ENCODE assay signal across 17 cellular contexts in the genomic region with DNA sequence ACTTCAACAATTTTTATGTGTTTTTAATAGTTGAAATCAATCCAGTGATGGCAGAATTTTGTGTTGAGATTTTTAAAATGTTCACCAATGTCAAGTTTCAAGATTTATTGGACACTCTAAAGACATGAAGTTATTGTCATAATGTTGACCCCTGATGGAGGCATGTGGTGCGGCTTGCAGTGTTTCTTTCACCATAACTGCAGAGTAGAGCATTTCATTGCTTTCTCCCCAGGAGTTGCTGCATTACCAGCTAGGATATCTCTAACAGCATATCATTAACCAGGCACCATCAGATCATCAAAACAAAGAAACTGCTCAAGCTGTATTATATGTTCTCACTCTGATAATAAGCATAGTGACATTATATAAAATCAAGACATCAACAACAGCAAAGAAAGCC.
DNase-seq lines count a peak whose midpoint lies in the region; ATAC-seq and TF ChIP-seq lines count a peak whose summit lies in the region.
"Had no signal": no experiment of that assay in that cellular context is flagged by ENCODE, and none has a peak within 500 bp of the region (broad histone marks: within the 10 kb centered on the region; RNA-seq: fewer than 3 reads in every experiment).

No MANE protein-coding gene starts in this region.

- H3K9me3 ChIP-seq in HEK293 (ENCODE audit: control insufficient read depth, insufficient read depth, low read depth, low read length) (no peaks in the 10 kb centered on the region), esophagus muscularis mucosa (no peaks in the 10 kb centered on the region), heart left ventricle (no peaks in the 10 kb centered on the region)
- H3K9me3 ChIP-seq: BLaER1 treated with 17β-estradiol and CSF1 and Interleukin-3, amounts not matched to agents 10 nM and 100 nM had no signal

- no peaks in the 10 kb centered on the region for H3K4me1 ChIP-seq in HEK293 (ENCODE audit: control insufficient read depth, insufficient read depth, low read length)
- no peaks in the 10 kb centered on the region for H3K4me1 ChIP-seq in esophagus muscularis mucosa
- no peaks in the 10 kb centered on the region for H3K4me1 ChIP-seq in heart left ventricle
- H3K4me1 ChIP-seq: BLaER1 treated with 17β-estradiol and CSF1 and Interleukin-3, amounts not matched to agents 10 nM and 100 nM had no signal

- H3K36me3 ChIP-seq in HEK293 (ENCODE audit: control insufficient read depth in 2 of 2, insufficient read depth in 1 of 2, low read length in 2 of 2) = no peaks in the 10 kb centered on the region
- no peaks in the 10 kb centered on the region for H3K36me3 ChIP-seq in esophagus muscularis mucosa
- no peaks in the 10 kb centered on the region for H3K36me3 ChIP-seq in heart left ventricle
- H3K36me3 ChIP-seq: BLaER1 treated with 17β-estradiol and CSF1 and Interleukin-3, amounts not matched to agents 10 nM and 100 nM had no signal

- WGBS in esophagus muscularis mucosa = 93% methylated on average over 1 of the region's 1 CpG
- WGBS in heart left ventricle, 4 donors = 60 to 97% (median 94%) methylated on average over 1 of the region's 1 CpG

- ATAC-seq in HG03039 (IDR thresholded peaks at IDR 0.05; ENCODE audit: unreplicated experiment) (no peak), heart left ventricle (no peak)
- ATAC-seq: CD8-positive, alpha-beta T cell; GM12878; HepG2 had no signal

- H3K27ac ChIP-seq in HEK293 (ENCODE audit: extremely low read depth, low read depth, low read length) (no peak overlapping the region), esophagus muscularis mucosa (replicated peaks in 1 of 4) (no peak overlapping the region), heart left ventricle (no peak overlapping the region)
- H3K27ac ChIP-seq: BLaER1 treated with 17β-estradiol and CSF1 and Interleukin-3, amounts not matched to agents 10 nM and 100 nM had no signal

- intact Hi-C loops in esophagus muscularis mucosa (cut with DNase I) (no loop called here), heart left ventricle (cut with DNase I) (no loop called here)

- H3K4me3 ChIP-seq in HEK293 (ENCODE audit: low read depth, low read length) (no peak overlapping the region), esophagus muscularis mucosa (no peak overlapping the region), heart left ventricle (no peak overlapping the region)
- H3K4me3 ChIP-seq: BLaER1 treated with 17β-estradiol and CSF1 and Interleukin-3, amounts not matched to agents 10 nM and 100 nM; GM12878 had no signal

- TF ChIP-seq CTCF in HEK293 (tag by site-specific recombination; IDR thresholded peaks at IDR 0.05) (no peak), esophagus muscularis mucosa (IDR thresholded peaks at IDR 0.05) (no peak), heart left ventricle (IDR thresholded peaks at IDR 0.05) (no peak)

- no peak for TF ChIP-seq EP300 in esophagus muscularis mucosa (IDR thresholded peaks at IDR 0.05)

- TF ChIP-seq POLR2A in esophagus muscularis mucosa (IDR thresholded peaks at IDR 0.05; ENCODE audit: low read depth) (no peak), heart left ventricle (IDR thresholded peaks at IDR 0.05) (no peak)

- no peaks in the 10 kb centered on the region for H3K27me3 ChIP-seq in esophagus muscularis mucosa
- H3K27me3 ChIP-seq in heart left ventricle = no peaks in the 10 kb centered on the region
- H3K27me3 ChIP-seq: BLaER1 treated with 17β-estradiol and CSF1 and Interleukin-3, amounts not matched to agents 10 nM and 100 nM had no signal

- POLR2A ChIA-PET in HEK293 (lab: Yijun Ruan, JAX) = no interaction called here

- CTCF ChIA-PET in HEK293 (lab: Yijun Ruan, JAX) = no interaction called here

- DNase-seq in COR-L47 (lab: John Stamatoyannopoulos, UW) = peak; percentile 61
- peak; percentile 64 for DNase-seq in NCI-H146 (lab: John Stamatoyannopoulos, UW)
- peak; percentile 92 for DNase-seq in NCI-H2227 (lab: John Stamatoyannopoulos, UW; ENCODE audit: unreplicated experiment)
- DNase-seq in esophagus muscularis mucosa (ENCODE audit: extremely low spot score) = no peak
- no peak for DNase-seq in foreskin melanocyte
- no peak for DNase-seq in heart left ventricle
- DNase-seq: CD8-positive, alpha-beta T cell; DMS 273 treated with DMSO at 0.1 percent for 48 hours; DMS53; DND-41; H9; KG1 had no signal

TF ChIP-seq in HEK293, 187 proteins besides CTCF, POLR2A, EP300 and RAD21:
- peak; percentile 62 for TF ChIP-seq ZIC2 (tag by site-specific recombination; IDR thresholded peaks at IDR 0.05)
- no peak for TF ChIP-seq ZNF416 (tag by site-specific recombination; IDR thresholded peaks at IDR 0.05)
- TF ChIP-seq, protein P1, sequence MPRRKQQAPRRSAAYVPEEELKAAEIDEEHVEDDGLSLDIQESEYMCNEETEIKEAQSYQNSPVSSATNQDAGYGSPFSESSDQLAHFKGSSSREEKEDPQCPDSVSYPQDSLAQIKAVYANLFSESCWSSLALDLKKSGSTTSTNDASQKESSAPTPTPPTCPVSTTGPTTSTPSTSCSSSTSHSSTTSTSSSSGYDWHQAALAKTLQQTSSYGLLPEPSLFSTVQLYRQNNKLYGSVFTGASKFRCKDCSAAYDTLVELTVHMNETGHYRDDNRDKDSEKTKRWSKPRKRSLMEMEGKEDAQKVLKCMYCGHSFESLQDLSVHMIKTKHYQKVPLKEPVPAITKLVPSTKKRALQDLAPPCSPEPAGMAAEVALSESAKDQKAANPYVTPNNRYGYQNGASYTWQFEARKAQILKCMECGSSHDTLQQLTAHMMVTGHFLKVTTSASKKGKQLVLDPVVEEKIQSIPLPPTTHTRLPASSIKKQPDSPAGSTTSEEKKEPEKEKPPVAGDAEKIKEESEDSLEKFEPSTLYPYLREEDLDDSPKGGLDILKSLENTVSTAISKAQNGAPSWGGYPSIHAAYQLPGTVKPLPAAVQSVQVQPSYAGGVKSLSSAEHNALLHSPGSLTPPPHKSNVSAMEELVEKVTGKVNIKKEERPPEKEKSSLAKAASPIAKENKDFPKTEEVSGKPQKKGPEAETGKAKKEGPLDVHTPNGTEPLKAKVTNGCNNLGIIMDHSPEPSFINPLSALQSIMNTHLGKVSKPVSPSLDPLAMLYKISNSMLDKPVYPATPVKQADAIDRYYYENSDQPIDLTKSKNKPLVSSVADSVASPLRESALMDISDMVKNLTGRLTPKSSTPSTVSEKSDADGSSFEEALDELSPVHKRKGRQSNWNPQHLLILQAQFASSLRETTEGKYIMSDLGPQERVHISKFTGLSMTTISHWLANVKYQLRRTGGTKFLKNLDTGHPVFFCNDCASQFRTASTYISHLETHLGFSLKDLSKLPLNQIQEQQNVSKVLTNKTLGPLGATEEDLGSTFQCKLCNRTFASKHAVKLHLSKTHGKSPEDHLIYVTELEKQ (tag by site-specific recombination; IDR thresholded peaks at IDR 0.05; ENCODE audit: borderline replicate concordance) = no peak
- no peak for TF ChIP-seq ZNF335 (tag by site-specific recombination; conservative IDR thresholded peaks at IDR 0.05)
- no peak for TF ChIP-seq GLI4 (tag by site-specific recombination; IDR thresholded peaks at IDR 0.05)
- TF ChIP-seq ZNF248 (tag by site-specific recombination; IDR thresholded peaks at IDR 0.05) = no peak
- no peak for TF ChIP-seq ZNF292 (tag by site-specific recombination; IDR thresholded peaks at IDR 0.05; ENCODE audit: borderline replicate concordance, low read depth)
- no peak for TF ChIP-seq ZNF626 (tag by site-specific recombination; IDR thresholded peaks at IDR 0.05)

Comparison
In these comparisons a context has a peak if more than half of its experiments do, and no peak if none do; other contexts are left out.
1. DNase-seq: peak in COR-L47 (single experiment), NCI-H146 (single experiment) and NCI-H2227 (single experiment); none in esophagus muscularis mucosa (single experiment), foreskin melanocyte (single experiment) and heart left ventricle (0 of 5).